In the genomic region with DNA sequence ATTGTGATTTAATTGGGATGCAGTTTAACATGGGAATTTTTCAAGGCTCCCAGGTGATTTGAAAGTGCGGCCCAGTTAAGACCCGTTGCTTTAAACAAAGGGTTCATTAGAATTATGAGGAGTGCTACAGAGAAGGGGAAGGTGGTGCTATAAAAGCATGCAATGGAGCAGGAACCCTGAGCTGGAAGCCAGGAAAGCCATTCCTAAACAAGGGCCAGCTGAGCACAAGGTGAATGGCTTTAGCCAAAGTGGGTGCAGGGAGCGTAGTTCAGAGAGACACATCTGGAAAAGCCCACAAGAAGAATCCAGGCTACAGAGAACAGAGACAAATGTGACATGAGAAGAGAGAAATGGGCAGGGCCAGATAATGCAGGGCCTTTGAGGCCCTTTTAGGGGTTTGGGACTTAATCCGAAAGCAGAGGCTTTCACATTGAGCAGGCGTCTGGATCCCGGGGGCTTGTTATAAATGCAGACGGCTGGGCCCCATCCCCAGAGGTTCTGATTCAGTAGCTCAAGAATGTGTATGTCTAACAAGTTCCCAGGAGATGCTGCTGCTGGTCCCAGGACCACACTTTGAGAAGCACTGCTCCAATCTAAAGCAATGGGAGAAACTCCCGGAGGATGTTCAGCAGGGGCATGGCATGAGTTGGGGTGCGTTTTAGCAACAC, we compare ENCODE assay signal across 20 cellular contexts.
"Had no signal": no experiment of that assay in that cellular context is flagged by ENCODE, and none has a peak within 500 bp of the region (broad histone marks: within the 10 kb centered on the region; RNA-seq: fewer than 3 reads in every experiment).

No MANE protein-coding gene starts in this region.

- H3K9me3 ChIP-seq: breast epithelium, mucosa of descending colon, right lobe of liver, stomach, testis, upper lobe of left lung had no signal

- H3K27ac ChIP-seq: breast epithelium, epithelial cell of prostate, right lobe of liver, stomach, testis, upper lobe of left lung had no signal

- DNase-seq: activated CD4-positive, CD25-positive, alpha-beta regulatory T cell treated with anti-CD3 and anti-CD28 coated beads, Interleukin-2, amount 50 U/mL, for 72 hours; activated naive CD4-positive, alpha-beta T cell; activated naive CD8-positive, alpha-beta T cell treated with anti-CD3 and anti-CD28 coated beads, Interleukin-2, amount 10 ng/mL, durations not matched to agents 7 days and 5 days; activated T-cell treated with anti-CD3 and anti-CD28 coated beads for 4 hours; anterior cingulate cortex; dermis blood vessel endothelial cell; effector memory CD8-positive, alpha-beta T cell; foreskin melanocyte; head of caudate nucleus; mucosa of descending colon; occipital lobe; right lobe of liver; stimulated activated CD4-positive, alpha-beta T cell treated with anti-CD3 and anti-CD28 coated beads, Interleukin-1b, Interleukin-23, amount 100 ng/mL, for 48 hours; stomach; testis; upper lobe of left lung had no signal

- H3K36me3 ChIP-seq: breast epithelium, right lobe of liver, stomach, upper lobe of left lung had no signal

- H3K9me3 Mint-ChIP-seq: activated naive CD8-positive, alpha-beta T cell treated with anti-CD3 and anti-CD28 coated beads, Interleukin-2, amount 10 ng/mL, durations not matched to agents 7 days and 5 days; effector memory CD8-positive, alpha-beta T cell had no signal

- H3K4me1 Mint-ChIP-seq: activated naive CD8-positive, alpha-beta T cell treated with anti-CD3 and anti-CD28 coated beads, Interleukin-2, amount 10 ng/mL, durations not matched to agents 7 days and 5 days; naive thymus-derived CD8-positive, alpha-beta T cell had no signal

- H3K36me3 Mint-ChIP-seq: activated naive CD8-positive, alpha-beta T cell treated with anti-CD3 and anti-CD28 coated beads, Interleukin-2, amount 10 ng/mL, durations not matched to agents 7 days and 5 days; naive thymus-derived CD8-positive, alpha-beta T cell had no signal

- H3K4me3 ChIP-seq: breast epithelium, mucosa of descending colon, right lobe of liver, stomach, testis, upper lobe of left lung had no signal

- H3K27ac Mint-ChIP-seq: activated naive CD8-positive, alpha-beta T cell treated with anti-CD3 and anti-CD28 coated beads, Interleukin-2, amount 10 ng/mL, durations not matched to agents 7 days and 5 days; naive thymus-derived CD8-positive, alpha-beta T cell; progenitor cell of endocrine pancreas had no signal

- ATAC-seq: effector memory CD8-positive, alpha-beta T cell; mucosa of descending colon; naive thymus-derived CD8-positive, alpha-beta T cell; right lobe of liver had no signal

- H3K4me1 ChIP-seq: breast epithelium, right lobe of liver, testis, upper lobe of left lung had no signal

- H3K27me3 ChIP-seq: breast epithelium, right lobe of liver, stomach, testis, upper lobe of left lung had no signal

- H3K4me3 Mint-ChIP-seq: activated naive CD8-positive, alpha-beta T cell treated with anti-CD3 and anti-CD28 coated beads, Interleukin-2, amount 10 ng/mL, durations not matched to agents 7 days and 5 days; effector memory CD8-positive, alpha-beta T cell; naive thymus-derived CD8-positive, alpha-beta T cell had no signal
